ENCODE assay signal across 8 cellular contexts in the genomic region with DNA sequence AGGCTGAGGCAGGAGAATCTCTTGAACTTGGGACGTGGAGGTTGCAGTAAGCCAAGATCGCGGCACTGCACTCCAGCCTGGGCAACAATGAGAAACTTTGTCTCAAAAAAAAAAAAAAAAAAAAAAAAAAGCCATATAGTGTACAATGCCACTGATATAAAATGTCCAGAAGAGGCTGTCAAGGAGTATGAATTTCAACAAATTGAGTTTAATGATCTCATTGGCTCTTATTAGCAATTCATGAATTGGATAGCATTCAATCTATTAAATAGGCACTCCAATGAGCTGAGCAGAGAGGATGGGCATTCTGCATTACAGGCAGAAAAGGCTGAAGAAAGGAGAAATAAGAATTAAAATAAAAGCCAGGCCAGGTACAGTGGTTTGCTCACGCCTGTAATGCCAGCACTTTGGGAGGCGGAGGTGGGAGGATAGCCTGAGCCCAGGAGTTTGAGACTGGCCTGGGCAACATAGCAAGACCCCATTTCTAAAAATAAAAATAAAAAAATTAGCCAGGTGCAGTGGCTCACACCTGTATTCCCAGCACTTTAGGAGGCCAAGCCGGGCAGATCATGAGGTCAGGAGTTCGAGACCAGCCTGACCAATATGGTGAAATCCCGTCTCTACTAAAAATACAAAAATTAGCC. TPM values are rescaled to one million over a fixed set of nuclear protein-coding genes. Genes with fewer than 3 reads are reported as not detected.
DNase-seq lines count a peak whose midpoint lies in the region; ATAC-seq and TF ChIP-seq lines count a peak whose summit lies in the region.

No MANE protein-coding gene starts in this region.

- H3K27ac ChIP-seq in SK-N-MC: peak overlapping the region; percentile 74
- peak overlapping the region; percentile 63 to 91 (median 81) for H3K27ac ChIP-seq in gastrocnemius medialis

- H3K36me3 ChIP-seq in SK-N-MC (ENCODE audit: insufficient read depth, low read length) (no peaks in the 10 kb centered on the region; the same call in 1 of the 2 replicates), gastrocnemius medialis (no peaks in the 10 kb centered on the region)

- H3K4me1 ChIP-seq in gastrocnemius medialis: peaks cover 10 to 23% of the 10 kb centered on the region in 2 donors

- ATAC-seq in gastrocnemius medialis (no peak), HG02938 (IDR thresholded peaks at IDR 0.05; ENCODE audit: unreplicated experiment) (no peak), GM21529 (IDR thresholded peaks at IDR 0.05; ENCODE audit: unreplicated experiment) (no peak)

- DNase-seq in SK-N-MC (ENCODE audit: low read depth, low spot score) (no peak), fibroblast of pulmonary artery (ENCODE audit: low read depth) (no peak), gastrocnemius medialis (no peak), NCI-H524 (lab: John Stamatoyannopoulos, UW) (no peak), ureter (ENCODE audit: low spot score) (no peak)

- no peak for TF ChIP-seq POLR2A in gastrocnemius medialis (IDR thresholded peaks at IDR 0.05)

- intact Hi-C loops in gastrocnemius medialis (cut with DNase I; ENCODE audit: low total_unique reads): no loop called here

- H3K4me3 ChIP-seq in GM08714 (ENCODE audit: low read length) (peak overlapping the region; percentile 49; the same call in 1 of the 2 replicates), SK-N-MC (peak overlapping the region; percentile 74), fibroblast of pulmonary artery (replicated peaks; ENCODE audit: low read depth, low read length) (peak overlapping the region; percentile 30), gastrocnemius medialis (peak overlapping the region; percentile 21 to 88 (median 68))

- H3K9ac ChIP-seq in SK-N-MC (ENCODE audit: insufficient read length): peak overlapping the region; percentile 76

- in situ Hi-C loops in gastrocnemius medialis (cut with MboI; ENCODE audit: low sequenced_read_pairs in 4 of 4): no loop called here

- no peaks in the 10 kb centered on the region for H3K9me3 ChIP-seq in SK-N-MC (ENCODE audit: low read depth, low read length)
- H3K9me3 ChIP-seq in gastrocnemius medialis: no peaks in the 10 kb centered on the region

- no peak for TF ChIP-seq CTCF in fibroblast of pulmonary artery (IDR thresholded peaks at IDR 0.05; ENCODE audit: low read length, missing control alignments)
- no peak for TF ChIP-seq CTCF in gastrocnemius medialis (IDR thresholded peaks at IDR 0.05 in 4 of 5, conservative IDR thresholded peaks at IDR 0.05 in 1 of 5)

- no peaks in the 10 kb centered on the region for H3K27me3 ChIP-seq in gastrocnemius medialis

RNA-seq across cellular contexts. Expression of gene LMNB2, which starts 0.8 kb away (rescaled TPM):
- total RNA-seq in gastrocnemius medialis: 10 to 100 TPM; 14.8 to 34.1 (median 23.6) TPM
- 27.5 TPM for total RNA-seq in ureter

RNA-seq across cellular contexts. Expression of gene GADD45B, which starts 18.4 kb away (rescaled TPM):
- total RNA-seq in gastrocnemius medialis (10 to 100 TPM; 32.2 to 48.7 (median 41.7) TPM), ureter (55.3 TPM)

RNA-seq across cellular contexts. Expression of gene TIMM13, which starts 30.1 kb away (rescaled TPM):
- total RNA-seq in gastrocnemius medialis (10 to 100 TPM; 23.7 to 60.3 (median 46.8) TPM), ureter (87.0 TPM)
